Comparison of ENCODE assay signal across 8 cellular contexts in the genomic region with DNA sequence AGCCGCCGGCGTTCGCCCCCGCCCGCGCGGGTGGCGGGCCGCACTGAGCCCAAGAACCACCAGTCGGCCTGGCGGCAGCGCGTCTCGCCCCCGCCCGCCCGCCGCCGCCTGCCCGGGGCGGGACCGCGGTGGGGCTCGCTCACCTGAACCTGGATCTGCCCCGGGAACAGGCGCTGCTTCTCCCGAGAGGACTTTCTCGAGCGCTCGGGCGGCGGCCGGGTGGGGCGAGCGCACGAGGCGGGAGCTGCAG. TPM values are rescaled to one million over a fixed set of nuclear protein-coding genes. Genes with fewer than 3 reads are reported as not detected.
DNase-seq lines count a peak whose midpoint lies in the region; ATAC-seq and TF ChIP-seq lines count a peak whose summit lies in the region.

No MANE protein-coding gene starts in this region.

- peak overlapping the region; percentile 76 for H3K27ac Mint-ChIP-seq in activated naive CD4-positive, alpha-beta T cell treated with anti-CD3 and anti-CD28 coated beads, Interleukin-2, amount 10 ng/mL, durations not matched to agents 7 days and 5 days
- peak overlapping the region; percentile 63 for H3K27ac Mint-ChIP-seq in activated CD8-positive, alpha-beta T cell treated with anti-CD3 and anti-CD28 coated beads for 36 hours

- DNase-seq in activated naive CD4-positive, alpha-beta T cell treated with anti-CD3 and anti-CD28 coated beads, Interleukin-2, amount 10 ng/mL, durations not matched to agents 7 days and 5 days, result no peak
- DNase-seq in activated naive CD4-positive, alpha-beta T cell treated with Interleukin-2 at 50 U/mL for 16 hours, result no peak
- no peak for DNase-seq in activated CD8-positive, alpha-beta T cell treated with anti-CD3 and anti-CD28 coated beads for 36 hours
- DNase-seq in left colon, result no peak
- no peak for DNase-seq in occipital lobe (lab: John Stamatoyannopoulos, UW)

- ATAC-seq in activated CD8-positive, alpha-beta T cell treated with anti-CD3 and anti-CD28 coated beads for 36 hours, result peak; percentile 1
- ATAC-seq in left colon (no peak), HG02610 (IDR thresholded peaks at IDR 0.05; ENCODE audit: unreplicated experiment) (no peak)

- H3K4me1 Mint-ChIP-seq in activated naive CD4-positive, alpha-beta T cell treated with anti-CD3 and anti-CD28 coated beads, Interleukin-2, amount 10 ng/mL, durations not matched to agents 7 days and 5 days, result peaks cover 56% of the 10 kb centered on the region
- peaks cover 29% of the 10 kb centered on the region for H3K4me1 Mint-ChIP-seq in activated CD8-positive, alpha-beta T cell treated with anti-CD3 and anti-CD28 coated beads for 36 hours (ENCODE audit: low read depth)

- H3K4me1 ChIP-seq in iPS-18a (ENCODE audit: control insufficient read depth, low read depth, low read length) (peaks cover 25% of the 10 kb centered on the region), subcutaneous abdominal adipose tissue (ENCODE audit: control insufficient read depth in 5 of 5, insufficient read depth in 5 of 5, low read length in 5 of 5) (peaks cover 6 to 45% (median 40%) of the 10 kb centered on the region in 5 donors)

- no peak for TF ChIP-seq CTCF in activated CD8-positive, alpha-beta T cell treated with anti-CD3 and anti-CD28 coated beads for 36 hours (IDR thresholded peaks at IDR 0.05)

- H3K9me3 ChIP-seq in iPS-18a (ENCODE audit: control insufficient read depth, low read depth, low read length) (no peaks in the 10 kb centered on the region), subcutaneous abdominal adipose tissue (ENCODE audit: control insufficient read depth in 5 of 5, low read length in 5 of 5) (no peaks in the 10 kb centered on the region)

- no peaks in the 10 kb centered on the region for H3K27me3 Mint-ChIP-seq in activated naive CD4-positive, alpha-beta T cell treated with anti-CD3 and anti-CD28 coated beads, Interleukin-2, amount 10 ng/mL, durations not matched to agents 7 days and 5 days
- no peaks in the 10 kb centered on the region for H3K27me3 Mint-ChIP-seq in activated CD8-positive, alpha-beta T cell treated with anti-CD3 and anti-CD28 coated beads for 36 hours

- intact Hi-C loops in activated CD8-positive, alpha-beta T cell treated with anti-CD3 and anti-CD28 coated beads for 36 hours (cut with micrococcal nuclease), result no loop called here
- intact Hi-C loops in left colon (cut with DNase I, micrococcal nuclease), result loop anchor here in 1 of 2 donors (10.0 kb wide), 1 partner anchor 77 kb away; no protein-coding TSS in a partner anchor

- CTCF ChIA-PET in activated naive CD4-positive, alpha-beta T cell treated with anti-CD3 and anti-CD28 coated beads, Interleukin-2, amount 10 ng/mL, durations not matched to agents 7 days and 5 days (lab: Charles Lee), result interaction anchor here (0.6 to 1.0 kb wide), 3 partner anchors 11 to 860 kb away, joined by 3 read pairs; no protein-coding TSS in a partner anchor
- CTCF ChIA-PET in activated CD8-positive, alpha-beta T cell treated with anti-CD3 and anti-CD28 coated beads for 36 hours (lab: Charles Lee), result interaction anchor here (1.1 to 1.8 kb wide), 3 partner anchors 23 to 99 kb away, joined by 3 to 10 read pairs (median 4); no protein-coding TSS in a partner anchor

- H3K4me3 ChIP-seq in iPS-18a (ENCODE audit: low read length) (peak overlapping the region; percentile 60), subcutaneous abdominal adipose tissue (ENCODE audit: low read depth in 1 of 5, low read length in 5 of 5) (peak overlapping the region in 4 of 5 donors; percentile 86 to 95 (median 90))

- POLR2A ChIA-PET in activated CD8-positive, alpha-beta T cell treated with anti-CD3 and anti-CD28 coated beads for 36 hours (lab: Charles Lee), result interaction anchor here (0.5 to 42.1 kb wide), 12 partner anchors 10 to 94 kb away, joined by 3 to 1125 read pairs (median 6); partner anchors contain the start of gene TXN2

- peak overlapping the region; percentile 84 for H3K4me3 Mint-ChIP-seq in activated naive CD4-positive, alpha-beta T cell treated with anti-CD3 and anti-CD28 coated beads, Interleukin-2, amount 10 ng/mL, durations not matched to agents 7 days and 5 days
- peak overlapping the region; percentile 85 for H3K4me3 Mint-ChIP-seq in activated CD8-positive, alpha-beta T cell treated with anti-CD3 and anti-CD28 coated beads for 36 hours

- H3K27me3 ChIP-seq in iPS-18a (ENCODE audit: control insufficient read depth, insufficient read depth, low read length) (no peaks in the 10 kb centered on the region), subcutaneous abdominal adipose tissue (ENCODE audit: control insufficient read depth in 5 of 5, insufficient read depth in 4 of 5, low read length in 5 of 5) (no peaks in the 10 kb centered on the region)

- H3K9ac ChIP-seq in iPS-18a (ENCODE audit: low read length) (peak overlapping the region; percentile 51), subcutaneous abdominal adipose tissue (ENCODE audit: low read length in 5 of 5) (peak overlapping the region in 4 of 5 donors; percentile 67 to 86 (median 78))

- H3K27ac ChIP-seq in iPS-18a (ENCODE audit: low read length) (no peak overlapping the region), subcutaneous abdominal adipose tissue (ENCODE audit: low read depth, low read length) (peak overlapping the region; percentile 97)

- peaks cover 32% of the 10 kb centered on the region for H3K36me3 Mint-ChIP-seq in activated naive CD4-positive, alpha-beta T cell treated with anti-CD3 and anti-CD28 coated beads, Interleukin-2, amount 10 ng/mL, durations not matched to agents 7 days and 5 days
- peaks cover 38% of the 10 kb centered on the region for H3K36me3 Mint-ChIP-seq in activated CD8-positive, alpha-beta T cell treated with anti-CD3 and anti-CD28 coated beads for 36 hours (ENCODE audit: low read depth)

- H3K36me3 ChIP-seq in iPS-18a (ENCODE audit: control insufficient read depth, low read depth, low read length) (no peaks in the 10 kb centered on the region), subcutaneous abdominal adipose tissue (ENCODE audit: control insufficient read depth in 5 of 5, insufficient read depth in 5 of 5, low read length in 5 of 5) (peaks cover 0 to 10% (median 4%) of the 10 kb centered on the region in 5 donors)

- no peaks in the 10 kb centered on the region for H3K9me3 Mint-ChIP-seq in activated naive CD4-positive, alpha-beta T cell treated with anti-CD3 and anti-CD28 coated beads, Interleukin-2, amount 10 ng/mL, durations not matched to agents 7 days and 5 days
- H3K9me3 Mint-ChIP-seq in activated CD8-positive, alpha-beta T cell treated with anti-CD3 and anti-CD28 coated beads for 36 hours, result no peaks in the 10 kb centered on the region

RNA-seq across cellular contexts. Expression of gene MYH9, which starts 0.2 kb away (rescaled TPM):
- 100 to 1,000 TPM; 624 to 679 TPM for total RNA-seq in activated CD8-positive, alpha-beta T cell treated with anti-CD3 and anti-CD28 coated beads for 36 hours
- total RNA-seq in left colon, result 100 to 1,000 TPM; 581 to 641 TPM
- total RNA-seq in occipital lobe, result 34.6 TPM

Comparison
In these comparisons a context has a peak if more than half of its experiments do, and no peak if none do; other contexts are left out.
1. RNA of gene MYH9, which starts 0.2 kb away (total RNA-seq): 624 to 679 TPM in activated CD8-positive, alpha-beta T cell treated with anti-CD3 and anti-CD28 coated beads for 36 hours and 581 to 641 TPM in left colon; 34.6 TPM in occipital lobe (single experiment); every median in the first group is over 10 times any median in the second.